16 cellular contexts compared by ENCODE assay signal in genomic region chr16:28289939-28290862, GRCh38. TPM values are rescaled to one million over a fixed set of nuclear protein-coding genes. Genes with fewer than 3 reads are reported as not detected.
DNase-seq lines count a peak whose midpoint lies in the region; ATAC-seq and TF ChIP-seq lines count a peak whose summit lies in the region.
"Had no signal": no experiment of that assay in that cellular context is flagged by ENCODE, and none has a peak within 500 bp of the region (broad histone marks: within the 10 kb centered on the region; RNA-seq: fewer than 3 reads in every experiment).

No MANE protein-coding gene starts in this region.

- H3K4me1 ChIP-seq in Caco-2, result no peaks in the 10 kb centered on the region
- peaks cover 7 to 9% of the 10 kb centered on the region in 2 donors for H3K4me1 ChIP-seq in ascending aorta
- H3K4me1 ChIP-seq: SJCRH30 had no signal

- CTCF ChIA-PET in Caco-2 (lab: Charles Lee), result no interaction called here

- DNase-seq in Caco-2 (no peak), T-helper 17 cell (no peak), memory B cell (ENCODE audit: low spot score in 2 of 2) (no peak), ascending aorta (ENCODE audit: low spot score in 2 of 2) (no peak), left lobe of liver (ENCODE audit: low spot score) (no peak)
- DNase-seq: activated T-cell treated with anti-CD3 and anti-CD28 coated beads for 4 hours; dorsolateral prefrontal cortex; MM.1S; NCI-H2081 treated with DMSO at 0.1 percent for 48 hours; NK-92 treated with Interleukin-12 subunit alpha and Interleukin-12 subunit beta, amount 100 ng/mL, for 24 hours; SJCRH30; transverse colon had no signal

- no peak for TF ChIP-seq CTCF in 22Rv1 (IDR thresholded peaks at IDR 0.05)
- no peak for TF ChIP-seq CTCF in Caco-2 (IDR thresholded peaks at IDR 0.05; ENCODE audit: insufficient read depth in 1 of 2, low read depth in 1 of 2, low read length in 1 of 2, severe bottlenecking in 1 of 2, unreplicated experiment in 1 of 2)
- no peak for TF ChIP-seq CTCF in ascending aorta (IDR thresholded peaks at IDR 0.05)

- POLR2A ChIA-PET in Caco-2 (lab: Charles Lee), result no interaction called here

- H3K27ac ChIP-seq in 22Rv1 (peak overlapping the region; percentile 80; the same call in 1 of the 2 replicates), ascending aorta (no peak overlapping the region)
- H3K27ac ChIP-seq: SJCRH30, transverse colon had no signal

- H3K4me1 Mint-ChIP-seq in Caco-2 (ENCODE audit: low read depth, unreplicated experiment) (peaks cover 8% of the 10 kb centered on the region), T-helper 17 cell (peaks cover 37% of the 10 kb centered on the region), memory B cell (peaks cover 16% of the 10 kb centered on the region)
- peaks cover 5% of the 10 kb centered on the region for H3K4me1 Mint-ChIP-seq in stimulated activated memory B cell treated with anti-CD40 and anti-IgM and Interleukin-4, amounts not matched to agents 10 μg/mL and 1 μg/mL and 100 μg/mL, for 72 hours

- no peak overlapping the region for H3K27ac Mint-ChIP-seq in Caco-2 (ENCODE audit: unreplicated experiment)
- H3K27ac Mint-ChIP-seq in T-helper 17 cell, result peak overlapping the region; percentile 11
- no peak overlapping the region for H3K27ac Mint-ChIP-seq in memory B cell
- H3K27ac Mint-ChIP-seq in stimulated activated memory B cell treated with anti-CD40 and anti-IgM and Interleukin-4, amounts not matched to agents 10 μg/mL and 1 μg/mL and 100 μg/mL, for 72 hours, result no peak overlapping the region

- H3K9me3 Mint-ChIP-seq in Caco-2 (ENCODE audit: unreplicated experiment) (no peaks in the 10 kb centered on the region), memory B cell (no peaks in the 10 kb centered on the region)
- H3K9me3 Mint-ChIP-seq in stimulated activated memory B cell treated with anti-CD40 and anti-IgM and Interleukin-4, amounts not matched to agents 10 μg/mL and 1 μg/mL and 100 μg/mL, for 72 hours, result no peaks in the 10 kb centered on the region

- H3K27me3 ChIP-seq in Caco-2 (replicated peaks; ENCODE audit: control insufficient read depth, insufficient read depth, low read length) (no peaks in the 10 kb centered on the region), ascending aorta (no peaks in the 10 kb centered on the region)
- H3K27me3 ChIP-seq: dorsolateral prefrontal cortex, SJCRH30 had no signal

- ATAC-seq in T-helper 17 cell (no peak), memory B cell (ENCODE audit: low read depth) (no peak), GM19395 (IDR thresholded peaks at IDR 0.05; ENCODE audit: unreplicated experiment) (no peak), left lobe of liver (no peak)
- ATAC-seq in stimulated activated memory B cell treated with anti-CD40 and anti-IgM and Interleukin-4, amounts not matched to agents 10 μg/mL and 1 μg/mL and 100 μg/mL, for 72 hours, result no peak
- ATAC-seq: GM12878 had no signal

- H3K4me3 Mint-ChIP-seq in Caco-2 (ENCODE audit: unreplicated experiment), result peak overlapping the region; percentile 20
- peak overlapping the region; percentile 88 for H3K4me3 Mint-ChIP-seq in T-helper 17 cell
- H3K4me3 Mint-ChIP-seq in memory B cell, result peak overlapping the region; percentile 14
- no peak overlapping the region for H3K4me3 Mint-ChIP-seq in stimulated activated memory B cell treated with anti-CD40 and anti-IgM and Interleukin-4, amounts not matched to agents 10 μg/mL and 1 μg/mL and 100 μg/mL, for 72 hours

- H3K36me3 ChIP-seq in Caco-2 (ENCODE audit: control insufficient read depth, insufficient read depth, low read length), result no peaks in the 10 kb centered on the region
- H3K36me3 ChIP-seq in ascending aorta, result no peaks in the 10 kb centered on the region
- H3K36me3 ChIP-seq: SJCRH30, transverse colon had no signal

- BruUV-seq in Caco-2 (replicated peaks; lab: Mats Ljungman, UMichigan), result no TSS peak

- H3K4me3 ChIP-seq in Caco-2 (ENCODE audit: low read depth, low read length) (no peak overlapping the region), ascending aorta (no peak overlapping the region)
- H3K4me3 ChIP-seq: GM12878, transverse colon had no signal

- H3K27me3 Mint-ChIP-seq in Caco-2 (ENCODE audit: insufficient read depth, unreplicated experiment), result peaks cover 4% of the 10 kb centered on the region
- H3K27me3 Mint-ChIP-seq in T-helper 17 cell, result no peaks in the 10 kb centered on the region
- peaks cover under 1% of the 10 kb centered on the region for H3K27me3 Mint-ChIP-seq in memory B cell
- peaks cover 21% of the 10 kb centered on the region for H3K27me3 Mint-ChIP-seq in stimulated activated memory B cell treated with anti-CD40 and anti-IgM and Interleukin-4, amounts not matched to agents 10 μg/mL and 1 μg/mL and 100 μg/mL, for 72 hours

- intact Hi-C loops in Caco-2 (cut with micrococcal nuclease; ENCODE audit: unreplicated experiment), result no loop called here
- intact Hi-C loops in ascending aorta (cut with DNase I), result no loop called here

- H3K9me3 ChIP-seq in Caco-2 (no peaks in the 10 kb centered on the region), T-helper 17 cell (ENCODE audit: control insufficient read depth, low read length, poor library complexity, severe bottlenecking) (no peaks in the 10 kb centered on the region), ascending aorta (no peaks in the 10 kb centered on the region)
- H3K9me3 ChIP-seq: SJCRH30, transverse colon had no signal

- no peaks in the 10 kb centered on the region for H3K36me3 Mint-ChIP-seq in Caco-2 (ENCODE audit: insufficient read depth, unreplicated experiment)
- H3K36me3 Mint-ChIP-seq in T-helper 17 cell (ENCODE audit: low read depth), result no peaks in the 10 kb centered on the region
- no peaks in the 10 kb centered on the region for H3K36me3 Mint-ChIP-seq in memory B cell
- no peaks in the 10 kb centered on the region for H3K36me3 Mint-ChIP-seq in stimulated activated memory B cell treated with anti-CD40 and anti-IgM and Interleukin-4, amounts not matched to agents 10 μg/mL and 1 μg/mL and 100 μg/mL, for 72 hours

RNA-seq across cellular contexts. Expression of gene SBK1, which starts 2.1 kb away (rescaled TPM):
- total RNA-seq in Caco-2 (2022) (5.5 and 6.7 TPM in 2 replicates), T-helper 17 cell (10 to 100 TPM; 14.7 to 17.7 TPM), ascending aorta (not detected), left lobe of liver (0.33 TPM)
